ENCODE assay signal across 21 cellular contexts in genomic region chr17:76008630-76009425, GRCh38.
"Had no signal": no experiment of that assay in that cellular context is flagged by ENCODE, and none has a peak within 500 bp of the region (broad histone marks: within the 10 kb centered on the region; RNA-seq: fewer than 3 reads in every experiment).

No MANE protein-coding gene starts in this region.

- H3K27me3 ChIP-seq: colonic mucosa, esophagus squamous epithelium, gastrocnemius medialis, neural progenitor cell, ovary, thyroid gland had no signal

- DNase-seq: activated CD4-positive, alpha-beta memory T cell treated with anti-CD3 and anti-CD28 coated beads for 36 hours; activated CD4-positive, alpha-beta T cell treated with anti-CD3 and anti-CD28 coated beads for 48 hours; activated naive CD4-positive, alpha-beta T cell treated with anti-CD3 and anti-CD28 coated beads, Interleukin-2, amount 10 ng/mL, durations not matched to agents 7 days and 5 days; activated T-cell treated with anti-CD3 and anti-CD28 coated beads, Interleukin-2, amount 50 U/mL, for 48 hours; amygdala; colonic mucosa; esophagus squamous epithelium; gastrocnemius medialis; head of caudate nucleus; hypothalamus; left colon; mesendoderm; ovary; stimulated activated CD4-positive, alpha-beta T cell treated with anti-CD3 and anti-CD28 coated beads, Interleukin-12 subunit alpha, Interleukin-12 subunit beta, amount 100 ng/mL, for 4 hours; stimulated activated CD4-positive, alpha-beta T cell treated with anti-CD3 and anti-CD28 coated beads, Interleukin-4, amount 100 ng/mL, for 4 hours; substantia nigra; thyroid gland had no signal

- H3K27ac ChIP-seq: colonic mucosa, esophagus squamous epithelium, gastrocnemius medialis, neural progenitor cell, ovary, prostate gland, thyroid gland had no signal

- H3K9me3 Mint-ChIP-seq: activated CD4-positive, alpha-beta memory T cell treated with anti-CD3 and anti-CD28 coated beads for 36 hours; activated naive CD4-positive, alpha-beta T cell treated with anti-CD3 and anti-CD28 coated beads, Interleukin-2, amount 10 ng/mL, durations not matched to agents 7 days and 5 days; neural progenitor cell; stimulated activated naive CD8-positive, alpha-beta T cell treated with anti-CD3 and anti-CD28 coated beads, Interleukin-15, Interleukin-2, amounts not matched to agents 100 ng/mL and 50 ng/mL, for 24 hours had no signal

- H3K4me3 ChIP-seq: colonic mucosa, esophagus squamous epithelium, gastrocnemius medialis, mucosa of descending colon, neural progenitor cell, ovary, prostate gland, thyroid gland had no signal

- H3K36me3 Mint-ChIP-seq: activated CD4-positive, alpha-beta memory T cell treated with anti-CD3 and anti-CD28 coated beads for 36 hours; activated naive CD4-positive, alpha-beta T cell treated with anti-CD3 and anti-CD28 coated beads, Interleukin-2, amount 10 ng/mL, durations not matched to agents 7 days and 5 days; neural progenitor cell had no signal

- H3K36me3 ChIP-seq: colonic mucosa, gastrocnemius medialis, neural progenitor cell, ovary, prostate gland had no signal

- H2AFZ ChIP-seq: neural progenitor cell had no signal

- H3K4me2 ChIP-seq: neural progenitor cell had no signal

- H3K27me3 Mint-ChIP-seq: activated CD4-positive, alpha-beta memory T cell treated with anti-CD3 and anti-CD28 coated beads for 36 hours; stimulated activated naive CD8-positive, alpha-beta T cell treated with anti-CD3 and anti-CD28 coated beads, Interleukin-15, Interleukin-2, amounts not matched to agents 100 ng/mL and 50 ng/mL, for 24 hours had no signal

- H3K4me1 ChIP-seq: colonic mucosa, neural progenitor cell, prostate gland, thyroid gland had no signal

- H3K27ac Mint-ChIP-seq: activated CD4-positive, alpha-beta memory T cell treated with anti-CD3 and anti-CD28 coated beads for 36 hours; activated naive CD4-positive, alpha-beta T cell treated with anti-CD3 and anti-CD28 coated beads, Interleukin-2, amount 10 ng/mL, durations not matched to agents 7 days and 5 days; neural progenitor cell; stimulated activated naive CD8-positive, alpha-beta T cell treated with anti-CD3 and anti-CD28 coated beads, Interleukin-15, Interleukin-2, amounts not matched to agents 100 ng/mL and 50 ng/mL, for 24 hours had no signal

- H3K4me3 Mint-ChIP-seq: activated CD4-positive, alpha-beta memory T cell treated with anti-CD3 and anti-CD28 coated beads for 36 hours; activated naive CD4-positive, alpha-beta T cell treated with anti-CD3 and anti-CD28 coated beads, Interleukin-2, amount 10 ng/mL, durations not matched to agents 7 days and 5 days; stimulated activated naive CD8-positive, alpha-beta T cell treated with anti-CD3 and anti-CD28 coated beads, Interleukin-15, Interleukin-2, amounts not matched to agents 100 ng/mL and 50 ng/mL, for 24 hours had no signal

- ATAC-seq: gastrocnemius medialis, left colon, mucosa of descending colon had no signal

- H3K9ac ChIP-seq: neural progenitor cell had no signal

- H3K9me3 ChIP-seq: colonic mucosa, esophagus squamous epithelium, gastrocnemius medialis, mucosa of descending colon, ovary, prostate gland, thyroid gland had no signal
